Comparison of ENCODE assay signal across 8 cellular contexts in the genomic region with DNA sequence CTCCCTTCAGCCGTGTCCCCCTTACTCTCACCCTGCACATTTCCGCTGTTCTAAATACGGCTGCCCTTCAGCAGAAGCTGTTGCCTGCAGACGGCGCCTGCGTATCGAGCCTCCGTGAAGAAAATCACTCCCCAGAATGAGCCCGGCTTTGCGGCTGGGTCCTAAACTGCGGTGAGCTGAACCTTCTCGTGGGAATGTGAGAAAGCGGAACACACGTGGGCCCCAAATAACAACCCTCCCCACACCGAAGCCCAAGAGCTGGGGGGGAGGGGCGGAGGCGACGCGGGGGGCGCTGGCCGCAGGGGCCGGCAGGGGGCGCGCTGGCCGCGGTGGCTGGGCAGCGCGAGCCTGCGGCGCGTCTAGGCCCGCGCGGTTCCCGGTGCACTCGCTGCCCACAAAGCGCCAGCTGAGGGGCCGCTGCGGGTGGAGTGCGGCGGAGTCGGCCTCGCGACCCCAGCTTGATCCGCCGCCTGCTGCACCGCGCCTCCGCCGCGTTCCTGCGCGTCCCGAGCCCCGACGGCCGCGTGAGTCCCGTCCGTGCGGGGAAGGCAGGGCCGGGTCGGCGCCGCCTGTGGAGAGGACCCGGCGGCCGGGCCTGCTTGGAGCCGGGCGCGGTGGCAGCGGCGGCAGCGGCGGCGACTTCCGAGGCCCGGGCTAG. TPM values are rescaled to one million over a fixed set of nuclear protein-coding genes. Genes with fewer than 3 reads are reported as not detected.
DNase-seq lines count a peak whose midpoint lies in the region; ATAC-seq lines count a peak whose summit lies in the region.

A gene with protein sequence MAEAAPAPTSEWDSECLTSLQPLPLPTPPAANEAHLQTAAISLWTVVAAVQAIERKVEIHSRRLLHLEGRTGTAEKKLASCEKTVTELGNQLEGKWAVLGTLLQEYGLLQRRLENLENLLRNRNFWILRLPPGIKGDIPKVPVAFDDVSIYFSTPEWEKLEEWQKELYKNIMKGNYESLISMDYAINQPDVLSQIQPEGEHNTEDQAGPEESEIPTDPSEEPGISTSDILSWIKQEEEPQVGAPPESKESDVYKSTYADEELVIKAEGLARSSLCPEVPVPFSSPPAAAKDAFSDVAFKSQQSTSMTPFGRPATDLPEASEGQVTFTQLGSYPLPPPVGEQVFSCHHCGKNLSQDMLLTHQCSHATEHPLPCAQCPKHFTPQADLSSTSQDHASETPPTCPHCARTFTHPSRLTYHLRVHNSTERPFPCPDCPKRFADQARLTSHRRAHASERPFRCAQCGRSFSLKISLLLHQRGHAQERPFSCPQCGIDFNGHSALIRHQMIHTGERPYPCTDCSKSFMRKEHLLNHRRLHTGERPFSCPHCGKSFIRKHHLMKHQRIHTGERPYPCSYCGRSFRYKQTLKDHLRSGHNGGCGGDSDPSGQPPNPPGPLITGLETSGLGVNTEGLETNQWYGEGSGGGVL (plus strand): TSS at position 382 of the 658 bp plus-strand sequence. CDS start 290 bp downstream, outside the sequence.

- DNase-seq in NCI-H1694 treated with DMSO at 0.1 percent for 48 hours (lab: John Stamatoyannopoulos, UW) (peak; percentile 71), NCI-H1694 (lab: John Stamatoyannopoulos, UW) (no peak), NCI-H146 (lab: John Stamatoyannopoulos, UW) (peak; percentile 76), T1000 (lab: John Stamatoyannopoulos, UW) (peak; percentile 57), astrocyte of the hippocampus (ENCODE audit: low read depth, low spot score) (peak; percentile 93), hypothalamus (lab: John Stamatoyannopoulos, UW) (peak in 47 of 51 donors; percentile 25 to 85 (median 64)), sciatic nerve (ENCODE audit: low spot score) (peak; percentile 83)

- intact Hi-C loops in sciatic nerve (cut with DNase I) = no loop called here

- ATAC-seq in HG02840 (IDR thresholded peaks at IDR 0.05; ENCODE audit: low FRiP score, unreplicated experiment) (peak; percentile 64), sciatic nerve (peak; percentile 92)

RNA-seq across cellular contexts. Expression of the gene that starts here (rescaled TPM):
- 17.3 TPM for total RNA-seq in sciatic nerve
